In genomic region chr1:243313635-243314536, GRCh38 we compare ENCODE assay signal across 8 cellular contexts. TPM values are rescaled to one million over a fixed set of nuclear protein-coding genes. Genes with fewer than 3 reads are reported as not detected.
DNase-seq lines count a peak whose midpoint lies in the region; ATAC-seq and TF ChIP-seq lines count a peak whose summit lies in the region.

No MANE protein-coding gene starts in this region.

- H3K27me3 ChIP-seq in osteoblast (ENCODE audit: insufficient read depth, low read length): no peaks in the 10 kb centered on the region

- peaks cover 6% of the 10 kb centered on the region for H3K79me2 ChIP-seq in osteoblast (ENCODE audit: insufficient read depth, low read length)

- H3K9me3 Mint-ChIP-seq in central memory CD8-positive, alpha-beta T cell: no peaks in the 10 kb centered on the region

- H3K4me2 ChIP-seq in osteoblast (ENCODE audit: insufficient read depth, low read length): no peak overlapping the region

- ATAC-seq in GM19397 (IDR thresholded peaks at IDR 0.05; ENCODE audit: unreplicated experiment): peak; percentile 74
- peak; percentile 59 for ATAC-seq in HG03060 (IDR thresholded peaks at IDR 0.05; ENCODE audit: low read depth, unreplicated experiment)
- no peak for ATAC-seq in central memory CD8-positive, alpha-beta T cell (replicated peaks; ENCODE audit: extremely low read depth, poor library complexity, severe bottlenecking)

- H3K36me3 Mint-ChIP-seq in central memory CD8-positive, alpha-beta T cell (ENCODE audit: insufficient read depth): peaks cover 14% of the 10 kb centered on the region

- POLR2A ChIA-PET in GM10248 (lab: Yijun Ruan, JAX): interaction anchor here (1.8 kb wide), 1 partner anchor 58 kb away, joined by 7 read pairs; the partner anchor contains the start of genes CEP170 and SDCCAG8

- no peaks in the 10 kb centered on the region for H3K4me1 Mint-ChIP-seq in central memory CD8-positive, alpha-beta T cell

- DNase-seq in GM10248 (ENCODE audit: extremely low spot score): peak; percentile 50
- DNase-seq in central memory CD8-positive, alpha-beta T cell (ENCODE audit: low spot score in 2 of 2): no peak
- no peak for DNase-seq in T1000 (lab: John Stamatoyannopoulos, UW)
- no peak for DNase-seq in DMS79 (lab: John Stamatoyannopoulos, UW)
- no peak for DNase-seq in osteoblast (ENCODE audit: insufficient read length, low spot score, missing footprints)
- DNase-seq in activated naive CD4-positive, alpha-beta T cell (lab: John Stamatoyannopoulos, UW): no peak

- no peak overlapping the region for H2AFZ ChIP-seq in osteoblast (ENCODE audit: low read length)

- H3K36me3 ChIP-seq in osteoblast (ENCODE audit: insufficient read depth, low read length): peaks cover 24% of the 10 kb centered on the region

- H3K4me3 Mint-ChIP-seq in central memory CD8-positive, alpha-beta T cell: no peak overlapping the region

- CTCF ChIA-PET in GM10248 (lab: Yijun Ruan, JAX): interaction anchor here (1.0 to 3.8 kb wide), 9 partner anchors 8 to 775 kb away, joined by 3 to 20 read pairs (median 5); no protein-coding TSS in a partner anchor

- no peak overlapping the region for H3K4me3 ChIP-seq in osteoblast (ENCODE audit: insufficient read depth, low read length)

- no peaks in the 10 kb centered on the region for H3K27me3 Mint-ChIP-seq in central memory CD8-positive, alpha-beta T cell

- no peaks in the 10 kb centered on the region for H3K9me3 ChIP-seq in osteoblast (ENCODE audit: low read depth, low read length)

- peak overlapping the region; percentile 40 for H3K27ac Mint-ChIP-seq in central memory CD8-positive, alpha-beta T cell (ENCODE audit: low read depth)

- H4K20me1 ChIP-seq in osteoblast (ENCODE audit: insufficient read depth, low read length): no peaks in the 10 kb centered on the region

- no peak for TF ChIP-seq CTCF in GM10248 (IDR thresholded peaks at IDR 0.05; ENCODE audit: control extremely low read depth, extremely low read depth, low read depth, missing control alignments)
- no peak for TF ChIP-seq CTCF in osteoblast (IDR thresholded peaks at IDR 0.05; ENCODE audit: extremely low read depth, low read depth, low read length)

- no peak overlapping the region for H3K27ac ChIP-seq in osteoblast (ENCODE audit: low read depth, low read length)

- H3K4me1 ChIP-seq in osteoblast (ENCODE audit: insufficient read depth, low read length): no peaks in the 10 kb centered on the region

RNA-seq across cellular contexts. Expression of gene SDCCAG8, which starts 58.0 kb away (rescaled TPM):
- total RNA-seq in osteoblast: 42.7 and 63.9 TPM in 2 replicates

RNA-seq across cellular contexts. Expression of gene CEP170, which starts 58.8 kb away (rescaled TPM):
- total RNA-seq in osteoblast: 90.5 and 102 TPM in 2 replicates
